ENCODE assay signal across 9 cellular contexts in genomic region chr19:1865172-1866010, GRCh38. TPM values are rescaled to one million over a fixed set of nuclear protein-coding genes. Genes with fewer than 3 reads are reported as not detected.
DNase-seq lines count a peak whose midpoint lies in the region; ATAC-seq and TF ChIP-seq lines count a peak whose summit lies in the region.
"Had no signal": no experiment of that assay in that cellular context is flagged by ENCODE, and none has a peak within 500 bp of the region (broad histone marks: within the 10 kb centered on the region; RNA-seq: fewer than 3 reads in every experiment).

No MANE protein-coding gene starts in this region.

- DNase-seq in activated T-cell treated with anti-CD3 and anti-CD28 coated beads, Interleukin-2, amount 50 U/mL, for 24 hours = no peak
- no peak for DNase-seq in activated T-cell treated with anti-CD3 and anti-CD28 coated beads, Interleukin-2, amount 50 U/mL, for 1 hour
- DNase-seq in activated naive CD8-positive, alpha-beta T cell treated with anti-CD3 and anti-CD28 coated beads, Interleukin-2, amount 10 ng/mL, durations not matched to agents 7 days and 5 days = no peak
- DNase-seq in left lung = peak in 1 of 2 donors; percentile 57
- DNase-seq in testis = no peak
- DNase-seq in pons (ENCODE audit: low spot score) = no peak
- DNase-seq in NCI-H187 treated with DMSO at 0.1 percent for 48 hours (lab: John Stamatoyannopoulos, UW) = no peak
- DNase-seq in OCI-M2 (lab: John Stamatoyannopoulos, UW; ENCODE audit: unreplicated experiment) = no peak
- DNase-seq: COR-L47 had no signal

- no peak for ATAC-seq in activated naive CD8-positive, alpha-beta T cell treated with anti-CD3 and anti-CD28 coated beads, Interleukin-2, amount 10 ng/mL, durations not matched to agents 7 days and 5 days (ENCODE audit: low read depth)
- ATAC-seq in left lung = no peak

- no peaks in the 10 kb centered on the region for H3K27me3 Mint-ChIP-seq in activated T-cell treated with anti-CD3 and anti-CD28 coated beads, Interleukin-2, amount 50 U/mL, for 24 hours
- no peaks in the 10 kb centered on the region for H3K27me3 Mint-ChIP-seq in activated naive CD8-positive, alpha-beta T cell treated with anti-CD3 and anti-CD28 coated beads, Interleukin-2, amount 10 ng/mL, durations not matched to agents 7 days and 5 days

- 70 to 75% methylated on average over 14 to 17 of the region's 17 CpGs for WGBS in testis, 2 donors

- H3K9me3 Mint-ChIP-seq in activated T-cell treated with anti-CD3 and anti-CD28 coated beads, Interleukin-2, amount 50 U/mL, for 24 hours = no peaks in the 10 kb centered on the region
- H3K9me3 Mint-ChIP-seq in activated naive CD8-positive, alpha-beta T cell treated with anti-CD3 and anti-CD28 coated beads, Interleukin-2, amount 10 ng/mL, durations not matched to agents 7 days and 5 days = no peaks in the 10 kb centered on the region

- H3K4me3 ChIP-seq in left lung (peak overlapping the region in 1 of 2 donors; percentile 78), testis (peak overlapping the region in 1 of 2 donors; percentile 87)

- POLR2A ChIA-PET in activated naive CD8-positive, alpha-beta T cell treated with anti-CD3 and anti-CD28 coated beads, Interleukin-2, amount 10 ng/mL, durations not matched to agents 7 days and 5 days (lab: Charles Lee) = interaction anchor here (0.8 to 2.1 kb wide), 10 partner anchors 8 to 462 kb away, joined by 3 to 18 read pairs (median 6); no protein-coding TSS in a partner anchor

- H3K4me1 ChIP-seq in left lung (peaks cover 13 to 32% of the 10 kb centered on the region in 2 donors), testis (peaks cover 23% of the 10 kb centered on the region)

- H3K9me3 ChIP-seq in left lung (no peaks in the 10 kb centered on the region), testis (no peaks in the 10 kb centered on the region)

- H3K4me3 Mint-ChIP-seq in activated T-cell treated with anti-CD3 and anti-CD28 coated beads, Interleukin-2, amount 50 U/mL, for 24 hours = peak overlapping the region; percentile 80
- peak overlapping the region; percentile 82 for H3K4me3 Mint-ChIP-seq in activated naive CD8-positive, alpha-beta T cell treated with anti-CD3 and anti-CD28 coated beads, Interleukin-2, amount 10 ng/mL, durations not matched to agents 7 days and 5 days

- peak overlapping the region; percentile 87 for H3K27ac Mint-ChIP-seq in activated T-cell treated with anti-CD3 and anti-CD28 coated beads, Interleukin-2, amount 50 U/mL, for 24 hours
- peak overlapping the region; percentile 73 for H3K27ac Mint-ChIP-seq in activated naive CD8-positive, alpha-beta T cell treated with anti-CD3 and anti-CD28 coated beads, Interleukin-2, amount 10 ng/mL, durations not matched to agents 7 days and 5 days

- intact Hi-C loops in left lung (cut with DNase I) = no loop called here
- intact Hi-C loops in testis (cut with DNase I; ENCODE audit: low total_unique reads) = no loop called here

- H3K36me3 ChIP-seq in left lung (peaks cover 0 to 9% of the 10 kb centered on the region in 2 donors), testis (ENCODE audit: low read depth, missing control alignments) (no peaks in the 10 kb centered on the region)

- TF ChIP-seq POLR2A in testis (IDR thresholded peaks at IDR 0.05) = no peak

- H3K27me3 ChIP-seq in left lung (no peaks in the 10 kb centered on the region), testis (no peaks in the 10 kb centered on the region)

- H3K36me3 Mint-ChIP-seq in activated T-cell treated with anti-CD3 and anti-CD28 coated beads, Interleukin-2, amount 50 U/mL, for 24 hours (ENCODE audit: low read depth) = peaks cover 44% of the 10 kb centered on the region
- H3K36me3 Mint-ChIP-seq in activated naive CD8-positive, alpha-beta T cell treated with anti-CD3 and anti-CD28 coated beads, Interleukin-2, amount 10 ng/mL, durations not matched to agents 7 days and 5 days = peaks cover under 1% of the 10 kb centered on the region

- H3K27ac ChIP-seq in left lung (peak overlapping the region; percentile 84 to 98), testis (peak overlapping the region; percentile 73 to 80)

- TF ChIP-seq CTCF in left lung (IDR thresholded peaks at IDR 0.05) (no peak), testis (IDR thresholded peaks at IDR 0.05) (no peak)

- H3K4me1 Mint-ChIP-seq in activated T-cell treated with anti-CD3 and anti-CD28 coated beads, Interleukin-2, amount 50 U/mL, for 24 hours (ENCODE audit: low read depth) = peaks cover 41% of the 10 kb centered on the region
- H3K4me1 Mint-ChIP-seq in activated naive CD8-positive, alpha-beta T cell treated with anti-CD3 and anti-CD28 coated beads, Interleukin-2, amount 10 ng/mL, durations not matched to agents 7 days and 5 days = peaks cover 18% of the 10 kb centered on the region

RNA-seq across cellular contexts. Expression of gene KLF16, which starts 2.0 kb away (rescaled TPM):
- total RNA-seq in activated naive CD8-positive, alpha-beta T cell treated with anti-CD3 and anti-CD28 coated beads, Interleukin-2, amount 10 ng/mL, durations not matched to agents 7 days and 5 days = 10 to 100 TPM; 21.5 to 21.8 TPM
- total RNA-seq in left lung (10 to 100 TPM; 18.5 to 28.8 TPM), testis (10 to 100 TPM; 14.7 to 26.5 TPM)
- polyA plus RNA-seq in testis (ENCODE audit: insufficient read depth, low read depth, low replicate concordance) = 13.3 TPM

RNA-seq across cellular contexts. Expression of gene REXO1, which starts 17.1 kb away (rescaled TPM):
- 10 to 100 TPM; 57.9 to 60.4 TPM for total RNA-seq in activated naive CD8-positive, alpha-beta T cell treated with anti-CD3 and anti-CD28 coated beads, Interleukin-2, amount 10 ng/mL, durations not matched to agents 7 days and 5 days
- total RNA-seq in left lung (10 to 100 TPM; 20.3 to 30.8 TPM), testis (100 to 1,000 TPM; 149 to 200 TPM)
- 104 TPM for polyA plus RNA-seq in testis (ENCODE audit: insufficient read depth, low read depth, low replicate concordance)

RNA-seq across cellular contexts. Expression of gene ABHD17A, which starts 19.9 kb away (rescaled TPM):
- 100 to 1,000 TPM; 185 to 194 TPM for total RNA-seq in activated naive CD8-positive, alpha-beta T cell treated with anti-CD3 and anti-CD28 coated beads, Interleukin-2, amount 10 ng/mL, durations not matched to agents 7 days and 5 days
- total RNA-seq in left lung (10 to 100 TPM; 70.2 to 72.7 TPM), testis (100 to 1,000 TPM; 127 to 140 TPM)
- 51.1 TPM for polyA plus RNA-seq in testis (ENCODE audit: insufficient read depth, low read depth, low replicate concordance)

RNA-seq across cellular contexts. Expression of gene ADAT3, which starts 39.8 kb away (rescaled TPM):
- 1 to 10 TPM; 7.6 to 9.3 TPM for total RNA-seq in activated naive CD8-positive, alpha-beta T cell treated with anti-CD3 and anti-CD28 coated beads, Interleukin-2, amount 10 ng/mL, durations not matched to agents 7 days and 5 days
- 1 to 10 TPM; 7.2 to 9.4 TPM for total RNA-seq in left lung
- total RNA-seq in testis = 10 to 100 TPM; 10.6 to 16.7 TPM
- polyA plus RNA-seq in testis (ENCODE audit: insufficient read depth, low read depth, low replicate concordance) = 1.1 TPM

RNA-seq across cellular contexts. Expression of gene SCAMP4, which starts 39.8 kb away (rescaled TPM):
- 10 to 100 TPM; 35.1 to 35.2 TPM for total RNA-seq in activated naive CD8-positive, alpha-beta T cell treated with anti-CD3 and anti-CD28 coated beads, Interleukin-2, amount 10 ng/mL, durations not matched to agents 7 days and 5 days
- total RNA-seq in left lung (10 to 100 TPM; 75.4 to 86.6 TPM), testis (100 to 1,000 TPM in 1 of 2 donors, 10 to 100 TPM in 1; 80.1 to 108 TPM)
- 50.1 TPM for polyA plus RNA-seq in testis (ENCODE audit: insufficient read depth, low read depth, low replicate concordance)
